In the genomic region with DNA sequence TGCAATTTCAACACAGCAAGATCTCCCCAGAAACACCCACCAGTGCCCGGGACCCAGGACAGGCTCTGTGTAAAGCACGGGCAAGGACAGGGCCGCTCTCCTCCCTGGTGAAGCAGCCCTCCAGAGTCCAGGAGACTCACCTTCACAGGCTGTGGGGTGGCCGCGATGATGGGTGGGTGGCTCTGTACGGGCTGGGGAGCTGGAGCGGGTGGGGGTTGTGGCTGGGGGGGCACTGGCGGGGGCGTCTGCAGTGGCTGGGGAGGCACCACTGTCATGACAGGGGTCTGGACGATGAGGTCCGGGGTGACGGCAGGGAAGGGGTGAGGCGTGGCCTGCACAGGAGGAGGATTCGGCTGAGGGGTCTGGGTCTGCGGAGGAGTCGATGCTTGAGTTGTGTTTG, we compare ENCODE assay signal across 12 cellular contexts. TPM values are rescaled to one million over a fixed set of nuclear protein-coding genes. Genes with fewer than 3 reads are reported as not detected.
A peak's percentile ranks its signal among the peaks of the same experiment; 100 is the strongest.
DNase-seq lines count a peak whose midpoint lies in the region; ATAC-seq and TF ChIP-seq lines count a peak whose summit lies in the region.
"Had no signal": no experiment of that assay in that cellular context is flagged by ENCODE, and none has a peak within 500 bp of the region (broad histone marks: within the 10 kb centered on the region; RNA-seq: fewer than 3 reads in every experiment).

No MANE protein-coding gene starts in this region.

- no peak for TF ChIP-seq POLR2A in adrenal gland (IDR thresholded peaks at IDR 0.05)
- no peak for TF ChIP-seq POLR2A in GM18505 (IDR thresholded peaks at IDR 0.05; ENCODE audit: borderline replicate concordance, extremely low read depth, insufficient read depth, insufficient read length)

- no peak overlapping the region; a peak in 1 of 5 replicates for H3K4me3 Mint-ChIP-seq in H9
- no peak overlapping the region for H3K4me3 Mint-ChIP-seq in stimulated activated effector memory CD8-positive, alpha-beta T cell treated with anti-CD3 and anti-CD28 coated beads, Interleukin-12 subunit alpha, Interleukin-12 subunit beta, amount 100 ng/mL, for 72 hours
- H3K4me3 Mint-ChIP-seq: activated T-cell treated with anti-CD3 and anti-CD28 coated beads, Interleukin-2, amount 50 U/mL, for 4 hours; immature natural killer cell; naive thymus-derived CD8-positive, alpha-beta T cell had no signal

- H3K9me3 ChIP-seq in H9 (ENCODE audit: control insufficient read depth, low read depth, low read length) (no peaks in the 10 kb centered on the region), adrenal gland (replicated peaks in 1 of 3) (no peaks in the 10 kb centered on the region), liver (ENCODE audit: control insufficient read depth in 4 of 4, low read length in 3 of 4) (no peaks in the 10 kb centered on the region)

- H3K27ac ChIP-seq in H9 (ENCODE audit: insufficient read length, low read depth, low read length), result no peak overlapping the region
- peak overlapping the region in 4 of 5 donors; percentile 50 to 91 (median 75) for H3K27ac ChIP-seq in adrenal gland
- H3K27ac ChIP-seq in liver (ENCODE audit: low read depth in 1 of 2, low read length in 2 of 2), result peak overlapping the region; percentile 65 to 72

- H3K4me3 ChIP-seq in adrenal gland (no peak overlapping the region), liver (ENCODE audit: low read depth in 1 of 3, low read length in 3 of 3) (no peak overlapping the region)

- peak overlapping the region in 2 of 3 experiments; percentile 31 to 75; a peak in 2 of 7 replicates for H3K27ac Mint-ChIP-seq in H9
- peak overlapping the region; percentile 14 for H3K27ac Mint-ChIP-seq in stimulated activated effector memory CD8-positive, alpha-beta T cell treated with anti-CD3 and anti-CD28 coated beads, Interleukin-12 subunit alpha, Interleukin-12 subunit beta, amount 100 ng/mL, for 72 hours

- peaks cover 51 to 92% (median 89%) of the 10 kb centered on the region in 3 experiments; a peak in 6 of 7 replicates for H3K36me3 Mint-ChIP-seq in H9 (ENCODE audit: insufficient read depth in 1 of 3, low read depth in 3 of 3)
- peaks cover 100% of the 10 kb centered on the region for H3K36me3 Mint-ChIP-seq in stimulated activated effector memory CD8-positive, alpha-beta T cell treated with anti-CD3 and anti-CD28 coated beads, Interleukin-12 subunit alpha, Interleukin-12 subunit beta, amount 100 ng/mL, for 72 hours

- no peak overlapping the region for H2AK5ac ChIP-seq in H9 (ENCODE audit: insufficient read length, low read length)

- H3K9ac ChIP-seq in H9 (ENCODE audit: extremely low read depth, insufficient read length, low read length), result no peak overlapping the region
- no peak overlapping the region for H3K9ac ChIP-seq in liver (ENCODE audit: low read depth in 1 of 2, low read length in 2 of 2)

- no peak overlapping the region for H3K18ac ChIP-seq in H9 (ENCODE audit: insufficient read length, low read depth, low read length)

- no peak overlapping the region for H2BK15ac ChIP-seq in H9 (ENCODE audit: low read depth, low read length)

- no peak overlapping the region for H2BK120ac ChIP-seq in H9 (ENCODE audit: low read depth, low read length, poor library complexity, severe bottlenecking)

- H3K36me3 ChIP-seq in adrenal gland (replicated peaks in 1 of 2), result peaks cover 0 to 91% of the 10 kb centered on the region in 2 donors
- peaks cover 11 to 50% (median 46%) of the 10 kb centered on the region in 4 donors for H3K36me3 ChIP-seq in liver (ENCODE audit: control insufficient read depth in 4 of 4, insufficient read depth in 3 of 4, low read depth in 1 of 4, low read length in 3 of 4)

- no peak for TF ChIP-seq CTCF in H9 (conservative IDR thresholded peaks at IDR 0.05)
- TF ChIP-seq CTCF in adrenal gland (IDR thresholded peaks at IDR 0.05), result no peak
- TF ChIP-seq CTCF in liver (IDR thresholded peaks at IDR 0.05; ENCODE audit: low read depth, low read length, missing input control), result no peak
- TF ChIP-seq CTCF in omental fat pad (IDR thresholded peaks at IDR 0.05), result no peak

- DNase-seq in H9 (no peak), adrenal gland (no peak), amygdala (lab: John Stamatoyannopoulos, UW) (no peak), omental fat pad (ENCODE audit: low spot score) (no peak), SKM-1 treated with dmso at 0.1 percent for 144 hours (lab: John Stamatoyannopoulos, UW; ENCODE audit: unreplicated experiment) (no peak)
- DNase-seq in stimulated activated effector memory CD8-positive, alpha-beta T cell treated with anti-CD3 and anti-CD28 coated beads, Interleukin-12 subunit alpha, Interleukin-12 subunit beta, amount 100 ng/mL, for 72 hours (ENCODE audit: low spot score in 2 of 2), result no peak
- DNase-seq: activated T-cell treated with anti-CD3 and anti-CD28 coated beads, Interleukin-2, amount 50 U/mL, for 4 hours; immature natural killer cell; naive thymus-derived CD8-positive, alpha-beta T cell; NCI-H510A treated with DMSO at 0.1 percent for 48 hours had no signal

- H3K56ac ChIP-seq in H9 (ENCODE audit: insufficient read length, low read depth, low read length), result no peak overlapping the region

- WGBS in H9 (ENCODE audit: extremely low coverage, insufficient read length, low lambda C conversion rate), result no CpG with 5 or more reads among the region's 16 CpGs
- 68 to 76% (median 70%) methylated on average over 8 to 16 of the region's 16 CpGs for WGBS in adrenal gland, 4 donors
- 88% methylated on average over 16 of the region's 16 CpGs for WGBS in liver

- H2BK12ac ChIP-seq in H9 (ENCODE audit: insufficient read length, low read depth, low read length), result no peak overlapping the region

- peaks cover 5% of the 10 kb centered on the region; the same call in 1 of the 2 replicates for H3K79me2 ChIP-seq in H9 (ENCODE audit: insufficient read depth, low read length)

- H3K23ac ChIP-seq in H9 (ENCODE audit: insufficient read length, low read depth, low read length), result no peak overlapping the region

- H3K4ac ChIP-seq in H9 (ENCODE audit: low read depth, low read length), result no peak overlapping the region

- H3K14ac ChIP-seq in H9 (ENCODE audit: insufficient read depth, low read length), result no peak overlapping the region

- intact Hi-C loops in adrenal gland (cut with DNase I), result loop anchor here (5.0 to 10.0 kb wide), 2 partner anchors 107 to 290 kb away; no protein-coding TSS in a partner anchor

- no peaks in the 10 kb centered on the region for H4K20me1 ChIP-seq in H9 (ENCODE audit: control insufficient read depth, insufficient read depth, insufficient read length)

- no peak overlapping the region for H4K91ac ChIP-seq in H9 (ENCODE audit: insufficient read length, low read depth, low read length)

- H3T11ph ChIP-seq in H9 (ENCODE audit: low read length), result no peak overlapping the region

- TF ChIP-seq RAD21 in liver (IDR thresholded peaks at IDR 0.05), result no peak

- H3K4me2 ChIP-seq in H9 (ENCODE audit: insufficient read depth, insufficient read length, low read length), result no peak overlapping the region

- no peaks in the 10 kb centered on the region for H3K4me1 Mint-ChIP-seq in H9
- H3K4me1 Mint-ChIP-seq in stimulated activated effector memory CD8-positive, alpha-beta T cell treated with anti-CD3 and anti-CD28 coated beads, Interleukin-12 subunit alpha, Interleukin-12 subunit beta, amount 100 ng/mL, for 72 hours, result peaks cover 27% of the 10 kb centered on the region

- no peak overlapping the region for H2AFZ ChIP-seq in H9 (ENCODE audit: low read length)

- no peaks in the 10 kb centered on the region for H3K9me3 Mint-ChIP-seq in H9
- H3K9me3 Mint-ChIP-seq in stimulated activated effector memory CD8-positive, alpha-beta T cell treated with anti-CD3 and anti-CD28 coated beads, Interleukin-12 subunit alpha, Interleukin-12 subunit beta, amount 100 ng/mL, for 72 hours, result no peaks in the 10 kb centered on the region
- H3K9me3 Mint-ChIP-seq: activated T-cell treated with anti-CD3 and anti-CD28 coated beads, Interleukin-2, amount 50 U/mL, for 4 hours; immature natural killer cell; naive thymus-derived CD8-positive, alpha-beta T cell had no signal

- peaks cover 2% of the 10 kb centered on the region for H3K79me1 ChIP-seq in H9 (ENCODE audit: insufficient read depth, low read depth, low read length, poor library complexity, severe bottlenecking)

- no peak overlapping the region for H2BK5ac ChIP-seq in H9 (ENCODE audit: insufficient read length, low read length)

- no peaks in the 10 kb centered on the region for H3K23me2 ChIP-seq in H9 (ENCODE audit: insufficient read length, low read depth, low read length, poor library complexity, severe bottlenecking)

- ATAC-seq in stimulated activated effector memory CD8-positive, alpha-beta T cell treated with anti-CD3 and anti-CD28 coated beads, Interleukin-12 subunit alpha, Interleukin-12 subunit beta, amount 100 ng/mL, for 72 hours, result no peak
- no peak for ATAC-seq in GM18505 (IDR thresholded peaks at IDR 0.05; ENCODE audit: unreplicated experiment)
- ATAC-seq in omental fat pad (ENCODE audit: low FRiP score), result no peak
- ATAC-seq: activated T-cell treated with anti-CD3 and anti-CD28 coated beads, Interleukin-2, amount 50 U/mL, for 4 hours; naive thymus-derived CD8-positive, alpha-beta T cell had no signal

- no peak overlapping the region for H2BK20ac ChIP-seq in H9 (ENCODE audit: low read depth, low read length, poor library complexity, severe bottlenecking)

- no peaks in the 10 kb centered on the region for H3K27me3 ChIP-seq in H9 (ENCODE audit: insufficient read depth, low read length)
- no peaks in the 10 kb centered on the region for H3K27me3 ChIP-seq in adrenal gland
- no peaks in the 10 kb centered on the region for H3K27me3 ChIP-seq in liver (ENCODE audit: control insufficient read depth in 4 of 4, insufficient read depth in 4 of 4, low read length in 3 of 4)

- no peaks in the 10 kb centered on the region; the same call in 1 of the 2 replicates for H3K27me3 Mint-ChIP-seq in H9 (ENCODE audit: low read depth)
- H3K27me3 Mint-ChIP-seq: naive thymus-derived CD8-positive, alpha-beta T cell had no signal

- H4K8ac ChIP-seq in H9 (replicated peaks; ENCODE audit: insufficient read length, low read depth, low read length), result no peak overlapping the region

- H3K4me1 ChIP-seq in H9 (ENCODE audit: insufficient read depth, low read length) (no peaks in the 10 kb centered on the region), adrenal gland (replicated peaks in 1 of 2) (peaks cover 26 to 50% of the 10 kb centered on the region in 2 donors), liver (ENCODE audit: control insufficient read depth in 4 of 4, insufficient read depth in 4 of 4, low read length in 3 of 4) (peaks cover 13 to 49% (median 40%) of the 10 kb centered on the region in 4 donors)

- no peak overlapping the region for H4K5ac ChIP-seq in H9 (ENCODE audit: insufficient read length, low read depth, low read length)

TF ChIP-seq in liver, 16 proteins besides CTCF, POLR2A, EP300 and RAD21 (continues in another document):
- no peak for TF ChIP-seq YY1 (IDR thresholded peaks at IDR 0.05)
- no peak for TF ChIP-seq EGR1 (IDR thresholded peaks at IDR 0.05; ENCODE audit: low read depth in 2 of 2)
- TF ChIP-seq RXRA (IDR thresholded peaks at IDR 0.05), result no peak
- no peak for TF ChIP-seq FOXA2 (IDR thresholded peaks at IDR 0.05)

RNA-seq across cellular contexts. Expression of a gene that starts 33.0 kb away (rescaled TPM):
- 26.7 and 27.4 TPM in 2 replicates for total RNA-seq in H9 (2021)
- total RNA-seq in adrenal gland, result 1 to 10 TPM in 1 of 8 donors, under 1 TPM in 5, not detected in 2; 0.43 to 7.5 (median 0.62) TPM
- polyA plus RNA-seq in adrenal gland, result under 1 TPM; 0.24 to 0.44 (median 0.31) TPM
- under 1 TPM in 1 of 2 donors, not detected in 1; 0.25 TPM for total RNA-seq in liver
- under 1 TPM; 0.17 to 0.21 TPM for polyA plus RNA-seq in liver
- under 1 TPM in 1 of 4 donors, not detected in 3; 0.84 TPM for total RNA-seq in omental fat pad
- polyA plus RNA-seq: immature natural killer cell; naive thymus-derived CD8-positive, alpha-beta T cell had no signal
